1 cellular context compared by ENCODE assay signal in the genomic region with DNA sequence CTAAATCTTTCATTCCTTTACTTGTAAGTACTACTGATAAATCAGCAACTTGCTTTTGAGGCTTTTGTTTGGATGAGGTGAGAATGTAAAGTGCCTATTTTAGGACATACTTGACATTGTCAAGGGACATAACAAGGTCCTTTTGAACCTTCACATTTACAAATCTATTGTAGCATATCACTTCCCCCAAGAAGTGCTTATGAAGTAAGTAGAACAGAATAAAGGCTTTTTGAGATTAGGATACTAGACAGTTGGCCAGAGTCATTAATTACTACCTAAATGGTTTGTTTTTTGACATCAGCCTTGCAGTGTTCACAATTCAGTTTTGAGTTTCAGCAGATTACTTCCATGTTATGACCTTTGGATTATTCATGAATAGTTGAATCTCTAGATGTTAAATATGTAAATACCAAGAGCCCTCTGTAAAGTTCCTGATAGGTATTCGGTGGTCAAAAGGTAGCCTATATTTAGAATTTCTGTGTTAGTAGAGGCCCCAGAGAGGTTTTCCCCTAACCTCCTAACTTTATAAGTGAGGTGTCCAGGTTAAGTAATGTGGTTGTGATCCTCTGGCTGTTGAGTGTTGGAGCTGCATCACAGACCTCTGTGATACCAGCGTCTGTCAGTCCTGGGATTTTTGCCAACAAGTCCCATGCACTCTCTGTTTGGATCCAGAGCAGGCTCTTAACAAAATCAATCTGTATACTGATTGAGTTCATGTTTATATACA.
TF ChIP-seq lines count a peak whose summit lies in the region.

No MANE protein-coding gene starts in this region.

TF ChIP-seq in GM12878, 131 proteins besides CTCF, POLR2A, EP300 and RAD21 (continued from another document):
- no peak for TF ChIP-seq HSF1 (IDR thresholded peaks at IDR 0.05; ENCODE audit: low read depth, low read length)
- TF ChIP-seq RELA (IDR thresholded peaks at IDR 0.05; ENCODE audit: borderline replicate concordance, partially characterized antibody): no peak
- no peak for TF ChIP-seq RCOR1 (conservative IDR thresholded peaks at IDR 0.05; ENCODE audit: low read depth, low read length)
- 0 out of 2 replicates have a peak, but pooled peaks have one; percentile 26 for TF ChIP-seq IKZF1 (conservative IDR thresholded peaks at IDR 0.05)
- TF ChIP-seq, protein P1, sequence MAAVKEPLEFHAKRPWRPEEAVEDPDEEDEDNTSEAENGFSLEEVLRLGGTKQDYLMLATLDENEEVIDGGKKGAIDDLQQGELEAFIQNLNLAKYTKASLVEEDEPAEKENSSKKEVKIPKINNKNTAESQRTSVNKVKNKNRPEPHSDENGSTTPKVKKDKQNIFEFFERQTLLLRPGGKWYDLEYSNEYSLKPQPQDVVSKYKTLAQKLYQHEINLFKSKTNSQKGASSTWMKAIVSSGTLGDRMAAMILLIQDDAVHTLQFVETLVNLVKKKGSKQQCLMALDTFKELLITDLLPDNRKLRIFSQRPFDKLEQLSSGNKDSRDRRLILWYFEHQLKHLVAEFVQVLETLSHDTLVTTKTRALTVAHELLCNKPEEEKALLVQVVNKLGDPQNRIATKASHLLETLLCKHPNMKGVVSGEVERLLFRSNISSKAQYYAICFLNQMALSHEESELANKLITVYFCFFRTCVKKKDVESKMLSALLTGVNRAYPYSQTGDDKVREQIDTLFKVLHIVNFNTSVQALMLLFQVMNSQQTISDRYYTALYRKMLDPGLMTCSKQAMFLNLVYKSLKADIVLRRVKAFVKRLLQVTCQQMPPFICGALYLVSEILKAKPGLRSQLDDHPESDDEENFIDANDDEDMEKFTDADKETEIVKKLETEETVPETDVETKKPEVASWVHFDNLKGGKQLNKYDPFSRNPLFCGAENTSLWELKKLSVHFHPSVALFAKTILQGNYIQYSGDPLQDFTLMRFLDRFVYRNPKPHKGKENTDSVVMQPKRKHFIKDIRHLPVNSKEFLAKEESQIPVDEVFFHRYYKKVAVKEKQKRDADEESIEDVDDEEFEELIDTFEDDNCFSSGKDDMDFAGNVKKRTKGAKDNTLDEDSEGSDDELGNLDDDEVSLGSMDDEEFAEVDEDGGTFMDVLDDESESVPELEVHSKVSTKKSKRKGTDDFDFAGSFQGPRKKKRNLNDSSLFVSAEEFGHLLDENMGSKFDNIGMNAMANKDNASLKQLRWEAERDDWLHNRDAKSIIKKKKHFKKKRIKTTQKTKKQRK (IDR thresholded peaks at IDR 0.05; ENCODE audit: low read depth, low read length): no peak
- no peak for TF ChIP-seq SUZ12 (IDR thresholded peaks at IDR 0.05; ENCODE audit: unreplicated experiment)
- 0 out of 2 replicates have a peak, but pooled peaks have one; percentile 42 for TF ChIP-seq NR2F1 (conservative IDR thresholded peaks at IDR 0.05)
- no peak for TF ChIP-seq FOXK2 (IDR thresholded peaks at IDR 0.05)
